In genomic region chr1:17558954-17559617, GRCh38 we compare ENCODE assay signal across 15 cellular contexts. TPM values are rescaled to one million over a fixed set of nuclear protein-coding genes. Genes with fewer than 3 reads are reported as not detected.
DNase-seq lines count a peak whose midpoint lies in the region; TF ChIP-seq lines count a peak whose summit lies in the region.
"Had no signal": no experiment of that assay in that cellular context is flagged by ENCODE, and none has a peak within 500 bp of the region (broad histone marks: within the 10 kb centered on the region; RNA-seq: fewer than 3 reads in every experiment).

No MANE protein-coding gene starts in this region.

- peak overlapping the region; percentile 5 to 73 for H3K9ac ChIP-seq in colonic mucosa (ENCODE audit: low read depth in 2 of 2, low read length in 2 of 2)
- H3K9ac ChIP-seq in mesenchymal stem cell (ENCODE audit: low read length): no peak overlapping the region

- DNase-seq in HK-2 (ENCODE audit: unreplicated experiment) (peak; percentile 61), colonic mucosa (no peak), mesenchymal stem cell (no peak), transverse colon (no peak), NCI-H1436 treated with DMSO at 0.1 percent for 48 hours (lab: John Stamatoyannopoulos, UW) (no peak), dorsolateral prefrontal cortex (no peak)
- DNase-seq in stimulated activated CD4-positive, alpha-beta T cell treated with anti-CD3 and anti-CD28 coated beads, Interleukin-2, amount 100 ng/mL, for 24 hours: no peak
- DNase-seq: activated CD4-positive, alpha-beta T cell treated with anti-CD3 and anti-CD28 coated beads, Interleukin-2, amount 50 U/mL, for 48 hours; CD4-positive, alpha-beta T cell; GDM1; hypothalamus; mesendoderm; NCI-H2081 treated with DMSO at 0.1 percent for 48 hours; stimulated activated CD4-positive, alpha-beta T cell treated with anti-CD3 and anti-CD28 coated beads, Interleukin-1b, Interleukin-23, amount 100 ng/mL, for 48 hours had no signal

- no peak overlapping the region for H3K18ac ChIP-seq in mesenchymal stem cell (ENCODE audit: low read depth in 1 of 2, low read length in 2 of 2)

- H4K91ac ChIP-seq in mesenchymal stem cell (ENCODE audit: low read length): no peak overlapping the region

- H3K27me3 ChIP-seq in colonic mucosa (no peaks in the 10 kb centered on the region), mesenchymal stem cell (ENCODE audit: control insufficient read depth in 1 of 2, insufficient read depth in 1 of 2, low read length in 2 of 2) (no peaks in the 10 kb centered on the region), transverse colon (no peaks in the 10 kb centered on the region), dorsolateral prefrontal cortex (no peaks in the 10 kb centered on the region)

- H2AK5ac ChIP-seq in mesenchymal stem cell (ENCODE audit: low read length, severe bottlenecking): peak overlapping the region; percentile 90

- no peaks in the 10 kb centered on the region for H3K36me3 ChIP-seq in colonic mucosa
- H3K36me3 ChIP-seq in mesenchymal stem cell (ENCODE audit: control insufficient read depth in 1 of 2, insufficient read depth in 2 of 2, low read depth in 1 of 2, low read length in 2 of 2): no peaks in the 10 kb centered on the region
- no peaks in the 10 kb centered on the region for H3K36me3 ChIP-seq in transverse colon

- H3K4me2 ChIP-seq in mesenchymal stem cell (ENCODE audit: low read length, poor library complexity, severe bottlenecking): no peak overlapping the region

- TF ChIP-seq POLR2A in transverse colon (IDR thresholded peaks at IDR 0.05): no peak

- no peak overlapping the region for H3K4me3 ChIP-seq in colonic mucosa
- no peak overlapping the region for H3K4me3 ChIP-seq in mesenchymal stem cell (ENCODE audit: insufficient read depth in 1 of 2, low read depth in 1 of 2, low read length in 2 of 2)
- H3K4me3 ChIP-seq in transverse colon: no peak overlapping the region
- H3K4me3 ChIP-seq in dorsolateral prefrontal cortex: no peak overlapping the region

- peaks cover 16% of the 10 kb centered on the region for H3K4me1 ChIP-seq in colonic mucosa
- peaks cover 50% of the 10 kb centered on the region for H3K4me1 ChIP-seq in mesenchymal stem cell (ENCODE audit: control insufficient read depth, insufficient read depth, low read depth, low read length)
- H3K4me1 ChIP-seq in transverse colon: peaks cover 13 to 49% (median 44%) of the 10 kb centered on the region in 4 donors

- no peak overlapping the region for H2BK15ac ChIP-seq in mesenchymal stem cell (ENCODE audit: low read depth, poor library complexity, severe bottlenecking)

- TF ChIP-seq CTCF in colonic mucosa (IDR thresholded peaks at IDR 0.05) (no peak), transverse colon (IDR thresholded peaks at IDR 0.05) (no peak), dorsolateral prefrontal cortex (IDR thresholded peaks at IDR 0.05 in 54 of 56, conservative IDR thresholded peaks at IDR 0.05 in 2 of 56; ENCODE audit: low read depth in 1 of 56, partially characterized antibody in 56 of 56) (no peak)

- no peak for TF ChIP-seq EP300 in transverse colon (IDR thresholded peaks at IDR 0.05; ENCODE audit: low read depth)

- intact Hi-C loops in colonic mucosa (cut with DNase I) (no loop called here), transverse colon (cut with DNase I; ENCODE audit: low total_unique reads) (no loop called here), dorsolateral prefrontal cortex (cut with DNase I) (no loop called here)

- in situ Hi-C loops in transverse colon (cut with MboI; ENCODE audit: low pct_ligation_motif_present in 1 of 4, low pct_unique_long_range_greater_than_20kb in 1 of 4, low sequenced_read_pairs in 3 of 4): no loop called here

- H4K8ac ChIP-seq in mesenchymal stem cell (ENCODE audit: low read length): no peak overlapping the region

- peak overlapping the region; percentile 47 for H3K27ac ChIP-seq in colonic mucosa
- peak overlapping the region; percentile 15 for H3K27ac ChIP-seq in mesenchymal stem cell (ENCODE audit: low read length, poor library complexity, severe bottlenecking)
- peak overlapping the region; percentile 54 to 93 (median 74) for H3K27ac ChIP-seq in transverse colon
- peak overlapping the region in 15 of 59 donors; percentile 12 to 86 (median 67) for H3K27ac ChIP-seq in dorsolateral prefrontal cortex

- no peak overlapping the region for H2BK5ac ChIP-seq in mesenchymal stem cell (ENCODE audit: low read depth, low read length, poor library complexity, severe bottlenecking)

- no peak overlapping the region for H2AFZ ChIP-seq in mesenchymal stem cell (ENCODE audit: low read depth, low read length)

- 89% methylated on average over 8 of the region's 8 CpGs for WGBS in mesenchymal stem cell
- 73% methylated on average over 8 of the region's 8 CpGs; no CpG with 5 or more reads in 1 of the 2 donors for WGBS in transverse colon (ENCODE audit: low coverage in 1 of 2), 2 donors

- no peak overlapping the region for H3K23ac ChIP-seq in mesenchymal stem cell (ENCODE audit: low read length in 2 of 2)

- peak overlapping the region in 1 of 2 experiments; percentile 11 for H2BK12ac ChIP-seq in mesenchymal stem cell (ENCODE audit: low read length in 2 of 2)

- H3K9me3 ChIP-seq in colonic mucosa (no peaks in the 10 kb centered on the region), mesenchymal stem cell (ENCODE audit: control insufficient read depth, low read length) (no peaks in the 10 kb centered on the region), transverse colon (no peaks in the 10 kb centered on the region)

- H3K4ac ChIP-seq in mesenchymal stem cell (ENCODE audit: low read depth in 1 of 2, low read length in 2 of 2): no peak overlapping the region

- no peak overlapping the region for H2BK120ac ChIP-seq in mesenchymal stem cell (ENCODE audit: low read depth, low read length)

- peaks cover 31% of the 10 kb centered on the region for H3K79me1 ChIP-seq in mesenchymal stem cell (replicated peaks; ENCODE audit: low read length, poor library complexity, severe bottlenecking)

- H3K14ac ChIP-seq in mesenchymal stem cell (ENCODE audit: low read length in 2 of 2): no peak overlapping the region

RNA-seq across cellular contexts. Expression of gene ARHGEF10L, which starts 19.6 kb away (rescaled TPM):
- total RNA-seq in colonic mucosa (100 to 1,000 TPM in 1 of 2 donors, 10 to 100 TPM in 1; 77.5 to 133 TPM), transverse colon (100 to 1,000 TPM; 115 to 326 (median 199) TPM), dorsolateral prefrontal cortex (10 to 100 TPM; 25.8 to 86.0 (median 36.9) TPM)
- polyA plus RNA-seq in mesenchymal stem cell (2013, experiment 1 of 2): 6.9 TPM
- 7.2 TPM for polyA plus RNA-seq in mesenchymal stem cell (2013, experiment 2 of 2)
- total RNA-seq: activated T-helper 1 cell treated with anti-CD3 and anti-CD28 coated beads, Interleukin-12 subunit alpha, Interleukin-12 subunit beta, Interleukin-2, Interleukin-4 antibody, amounts not matched to agents 30 ng/mL and 10 ng/mL and 1 ng/mL, durations not matched to agents 14 hours and 24 hours and 36 hours had no signal
